ENCODE assay signal across 29 cellular contexts in the genomic region with DNA sequence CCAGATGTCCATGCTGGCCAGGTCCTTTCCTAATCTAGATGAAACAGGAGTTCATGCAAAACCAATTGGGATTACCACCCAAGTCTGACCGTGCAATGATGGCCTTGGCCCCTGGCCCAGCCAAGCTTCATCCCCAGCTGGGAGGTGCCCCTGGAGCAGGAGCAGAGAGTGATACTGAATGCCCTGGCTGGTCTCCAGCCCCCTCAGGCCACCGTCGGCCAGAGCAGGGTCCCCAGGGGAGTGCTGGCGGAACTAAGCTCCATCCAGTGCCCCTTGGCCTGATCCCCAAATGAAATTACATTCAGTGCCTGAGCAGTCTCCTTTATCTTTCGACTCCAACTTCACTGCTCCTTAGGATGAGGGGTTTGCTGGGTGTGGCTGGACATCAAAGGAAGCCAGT.
"Had no signal": no experiment of that assay in that cellular context is flagged by ENCODE, and none has a peak within 500 bp of the region (broad histone marks: within the 10 kb centered on the region; RNA-seq: fewer than 3 reads in every experiment).

No MANE protein-coding gene starts in this region.

- H3K4me3 ChIP-seq: adrenal gland, body of pancreas, colonic mucosa, esophagus squamous epithelium, gastroesophageal sphincter, heart right ventricle had no signal

- ATAC-seq: activated CD4-positive, alpha-beta T cell treated with anti-CD3 and anti-CD28 coated beads for 36 hours; activated CD8-positive, alpha-beta memory T cell treated with anti-CD3 and anti-CD28 coated beads, Interleukin-2, amount 10 ng/mL, durations not matched to agents 7 days and 5 days; activated CD8-positive, alpha-beta T cell treated with anti-CD3 and anti-CD28 coated beads, Interleukin-2, amount 10 ng/mL, durations not matched to agents 7 days and 5 days; activated naive CD8-positive, alpha-beta T cell treated with anti-CD3 and anti-CD28 coated beads, Interleukin-2, amount 50 U/mL, for 24 hours; body of pancreas; gastroesophageal sphincter; heart right ventricle; T-helper 17 cell had no signal

- DNase-seq: activated CD4-positive, alpha-beta memory T cell treated with anti-CD3 and anti-CD28 coated beads for 36 hours; activated CD4-positive, alpha-beta T cell treated with anti-CD3 and anti-CD28 coated beads for 36 hours; activated CD4-positive, alpha-beta T cell treated with anti-CD3 and anti-CD28 coated beads, Interleukin-2, amount 10 ng/mL, durations not matched to agents 24 days and 14 days; activated CD4-positive, CD25-positive, alpha-beta regulatory T cell; activated CD4-positive, CD25-positive, alpha-beta regulatory T cell treated with anti-CD3 and anti-CD28 coated beads, Interleukin-2, amount 50 U/mL, for 72 hours; activated CD8-positive, alpha-beta memory T cell treated with anti-CD3 and anti-CD28 coated beads, Interleukin-2, amount 10 ng/mL, durations not matched to agents 7 days and 5 days; activated CD8-positive, alpha-beta memory T cell treated with anti-CD3 and anti-CD28 coated beads, Interleukin-2, amount 50 U/mL, for 4 hours; activated CD8-positive, alpha-beta T cell treated with anti-CD3 and anti-CD28 coated beads, Interleukin-2, amount 10 ng/mL, durations not matched to agents 7 days and 5 days; activated effector memory CD4-positive, alpha-beta T cell treated with anti-CD3 and anti-CD28 coated beads, Interleukin-2, amount 50 U/mL, for 16 hours; activated naive CD4-positive, alpha-beta T cell treated with anti-CD3 and anti-CD28 coated beads for 36 hours; activated naive CD8-positive, alpha-beta T cell treated with anti-CD3 and anti-CD28 coated beads for 36 hours; activated naive CD8-positive, alpha-beta T cell treated with anti-CD3 and anti-CD28 coated beads, Interleukin-2, amount 50 U/mL, for 24 hours; activated T-cell treated with anti-CD3 and anti-CD28 coated beads, Interleukin-2, amount 50 U/mL, for 1 hour; activated T-cell treated with anti-CD3 and anti-CD28 coated beads, Interleukin-2, amount 50 U/mL, for 48 hours; adrenal gland; amygdala; aorta; body of pancreas; central memory CD4-positive, alpha-beta T cell; cerebellar nuclear complex; colonic mucosa; effector CD8-positive, alpha-beta T cell; esophagus squamous epithelium; foreskin melanocyte; T-helper 17 cell; T1000 had no signal

- H3K9me3 ChIP-seq: adrenal gland, body of pancreas, colonic mucosa, esophagus squamous epithelium, gastroesophageal sphincter, heart right ventricle had no signal

- H3K27ac ChIP-seq: adrenal gland, body of pancreas, colonic mucosa, epithelial cell of prostate, esophagus squamous epithelium, gastroesophageal sphincter, heart right ventricle had no signal

- H3K4me1 ChIP-seq: adrenal gland, body of pancreas, colonic mucosa, gastroesophageal sphincter had no signal

- H3K36me3 ChIP-seq: adrenal gland, colonic mucosa, esophagus squamous epithelium, gastroesophageal sphincter had no signal

- H3K27me3 ChIP-seq: body of pancreas, colonic mucosa, gastroesophageal sphincter, heart right ventricle had no signal
